Comparison of ENCODE assay signal across 21 cellular contexts in genomic region chr4:40458109-40458508, GRCh38.
A peak's percentile ranks its signal among the peaks of the same experiment; 100 is the strongest.
DNase-seq lines count a peak whose midpoint lies in the region; ATAC-seq and TF ChIP-seq lines count a peak whose summit lies in the region.
"Had no signal": no experiment of that assay in that cellular context is flagged by ENCODE, and none has a peak within 500 bp of the region (broad histone marks: within the 10 kb centered on the region; RNA-seq: fewer than 3 reads in every experiment).

No MANE protein-coding gene starts in this region.

- no peaks in the 10 kb centered on the region for H3K36me3 ChIP-seq in hepatocyte (replicated peaks; ENCODE audit: insufficient read depth, low read depth)
- H3K36me3 ChIP-seq in thyroid gland, result no peaks in the 10 kb centered on the region
- no peaks in the 10 kb centered on the region for H3K36me3 ChIP-seq in testis (ENCODE audit: low read depth, missing control alignments)
- H3K36me3 ChIP-seq: heart right ventricle, transverse colon had no signal

- H3K27me3 ChIP-seq in hepatocyte (no peaks in the 10 kb centered on the region), thyroid gland (no peaks in the 10 kb centered on the region), testis (no peaks in the 10 kb centered on the region)
- H3K27me3 ChIP-seq: transverse colon had no signal

- H3K4me3 ChIP-seq in hepatocyte (no peak overlapping the region), thyroid gland (replicated peaks in 1 of 3) (no peak overlapping the region), testis (no peak overlapping the region)
- H3K4me3 ChIP-seq: heart right ventricle, transverse colon had no signal

- no peaks in the 10 kb centered on the region for H3K9me2 ChIP-seq in hepatocyte (replicated peaks; ENCODE audit: insufficient read depth)
- H3K9me2 ChIP-seq: SK-N-SH had no signal

- 88% methylated on average over 1 of the region's 1 CpG for WGBS in hepatocyte (ENCODE audit: low lambda C conversion rate, missing lambda C conversion rate)
- 92 to 96% methylated on average over 1 of the region's 1 CpG for WGBS in thyroid gland, 2 donors
- WGBS in testis, 2 donors, result 84 to 85% methylated on average over 1 of the region's 1 CpG

- DNase-seq in NCI-H69 (lab: John Stamatoyannopoulos, UW), result peak; percentile 65
- DNase-seq in hepatocyte (ENCODE audit: low spot score), result no peak
- no peak for DNase-seq in thyroid gland
- no peak for DNase-seq in testis
- no peak for DNase-seq in HUDEP-2 (lab: John Stamatoyannopoulos, UW; ENCODE audit: unreplicated experiment in 76 of 76)
- DNase-seq: activated CD4-positive, CD25-positive, alpha-beta regulatory T cell; activated CD8-positive, alpha-beta memory T cell treated with anti-CD3 and anti-CD28 coated beads for 24 hours; activated T-cell treated with anti-CD3 and anti-CD28 coated beads, Interleukin-2, amount 50 U/mL, for 72 hours; AML-193; heart right ventricle; HFFc6; NCI-H1436; occipital lobe; SK-N-SH; stimulated activated naive CD4-positive, alpha-beta T cell treated with Interleukin-2 at 50 U/mL for 16 hours; T-helper 9 cell; transverse colon had no signal

- H3K27ac ChIP-seq in hepatocyte (peak overlapping the region; percentile 54), thyroid gland (peak overlapping the region; percentile 70 to 95 (median 75)), testis (no peak overlapping the region)
- H3K27ac ChIP-seq: heart right ventricle had no signal

- H3K4me1 ChIP-seq in hepatocyte (ENCODE audit: insufficient read depth) (peaks cover 17% of the 10 kb centered on the region), thyroid gland (peaks cover 49 to 71% of the 10 kb centered on the region in 2 donors), testis (no peaks in the 10 kb centered on the region)
- H3K4me1 ChIP-seq: heart right ventricle had no signal

- H3K79me2 ChIP-seq in hepatocyte, result peaks cover 89% of the 10 kb centered on the region

- peak overlapping the region; percentile 1 for H3K4me2 ChIP-seq in hepatocyte
- H3K4me2 ChIP-seq: SK-N-SH had no signal

- no peak overlapping the region for H2AFZ ChIP-seq in hepatocyte

- TF ChIP-seq CTCF in hepatocyte (IDR thresholded peaks at IDR 0.05; ENCODE audit: poor library complexity), result no peak
- no peak for TF ChIP-seq CTCF in thyroid gland (IDR thresholded peaks at IDR 0.05)
- no peak for TF ChIP-seq CTCF in testis (IDR thresholded peaks at IDR 0.05)

- intact Hi-C loops in thyroid gland (cut with DNase I) (no loop called here), testis (cut with DNase I; ENCODE audit: low total_unique reads) (no loop called here)

- ATAC-seq in GM18858 (IDR thresholded peaks at IDR 0.05; ENCODE audit: unreplicated experiment) (peak; percentile 32), GM18907 (IDR thresholded peaks at IDR 0.05; ENCODE audit: unreplicated experiment) (no peak)
- ATAC-seq in activated CD4-positive, CD25-positive, alpha-beta regulatory T cell treated with anti-CD3 and anti-CD28 coated beads, Interleukin-2, amount 50 U/mL, for 24 hours, result no peak
- ATAC-seq: activated T-cell treated with anti-CD3 and anti-CD28 coated beads, Interleukin-2, amount 50 U/mL, for 72 hours; heart right ventricle; sciatic nerve had no signal

- H4K20me1 ChIP-seq in hepatocyte (ENCODE audit: insufficient read depth, poor library complexity, severe bottlenecking), result peaks cover 3% of the 10 kb centered on the region

- no peaks in the 10 kb centered on the region for H3K9me3 ChIP-seq in hepatocyte (ENCODE audit: low read depth)
- no peaks in the 10 kb centered on the region for H3K9me3 ChIP-seq in thyroid gland
- H3K9me3 ChIP-seq in testis, result no peaks in the 10 kb centered on the region
- H3K9me3 ChIP-seq: heart right ventricle, SK-N-SH, transverse colon had no signal

- no peak for TF ChIP-seq POLR2A in thyroid gland (IDR thresholded peaks at IDR 0.05)
- TF ChIP-seq POLR2A in testis (IDR thresholded peaks at IDR 0.05), result no peak

Comparison
In these comparisons a context has a peak if more than half of its experiments do, and no peak if none do; other contexts are left out.
1. H3K27ac ChIP-seq: peak in hepatocyte (single experiment) and thyroid gland (3 of 3); none in testis (0 of 2).